Comparison of ENCODE assay signal across 19 cellular contexts in the genomic region with DNA sequence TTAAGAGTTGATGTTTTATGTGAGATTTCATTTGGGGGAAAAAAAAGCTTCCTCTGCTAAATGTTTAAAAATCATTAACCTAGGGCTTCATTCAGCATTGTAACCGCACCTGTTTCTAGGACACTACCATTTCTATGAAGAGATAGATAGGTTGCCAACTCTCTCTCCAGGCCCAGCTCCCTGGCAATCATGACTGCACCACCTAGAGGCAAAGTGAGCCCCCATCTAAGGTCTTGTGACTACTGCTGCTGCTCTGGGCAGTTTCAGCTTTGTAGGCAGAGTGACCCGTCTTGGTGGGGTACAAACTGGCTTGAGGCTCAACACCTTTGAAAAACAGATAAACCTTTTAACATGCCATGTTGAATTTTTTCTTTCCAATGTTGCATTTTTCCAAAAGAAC. TPM values are rescaled to one million over a fixed set of nuclear protein-coding genes. Genes with fewer than 3 reads are reported as not detected.
DNase-seq lines count a peak whose midpoint lies in the region; ATAC-seq and TF ChIP-seq lines count a peak whose summit lies in the region.
"Had no signal": no experiment of that assay in that cellular context is flagged by ENCODE, and none has a peak within 500 bp of the region (broad histone marks: within the 10 kb centered on the region; RNA-seq: fewer than 3 reads in every experiment).

No MANE protein-coding gene starts in this region.

- H3K4me1 ChIP-seq in DOHH2 (ENCODE audit: control insufficient read depth, low read length) (peaks cover 9% of the 10 kb centered on the region), GM23248 (ENCODE audit: insufficient read depth) (peaks cover 33% of the 10 kb centered on the region)

- intact Hi-C loops in left colon (cut with DNase I, micrococcal nuclease), result no loop called here

- DNase-seq in HFF-Myc (ENCODE audit: extremely low read depth, low read depth), result no peak
- peak; percentile 16 for DNase-seq in UCSD-AML1 (lab: John Stamatoyannopoulos, UW; ENCODE audit: unreplicated experiment)
- no peak for DNase-seq in left colon
- DNase-seq in HPDE6-E6E7 (ENCODE audit: extremely low spot score), result no peak
- no peak for DNase-seq in GM23248
- DNase-seq: activated CD4-positive, alpha-beta T cell treated with anti-CD3 and anti-CD28 coated beads, Interleukin-2, amount 10 ng/mL, durations not matched to agents 24 days and 14 days; activated naive CD4-positive, alpha-beta T cell; anterior cingulate cortex; DMS79; NCI-H1417 treated with DMSO at 0.1 percent for 48 hours; right cardiac atrium; SK-N-SH; stomach; upper lobe of left lung had no signal

- H3K27ac ChIP-seq in DOHH2 (ENCODE audit: low read depth, low read length), result no peak overlapping the region
- H3K27ac ChIP-seq in GM23248, result no peak overlapping the region
- H3K27ac ChIP-seq: upper lobe of left lung had no signal

- H3K36me3 ChIP-seq in DOHH2 (ENCODE audit: control insufficient read depth, low read length), result no peaks in the 10 kb centered on the region
- no peaks in the 10 kb centered on the region for H3K36me3 ChIP-seq in GM23248 (ENCODE audit: low read depth)
- H3K36me3 ChIP-seq: stomach, upper lobe of left lung had no signal

- no peaks in the 10 kb centered on the region for H3F3A ChIP-seq in DOHH2 (ENCODE audit: control insufficient read depth, insufficient read depth)
- peaks cover 32% of the 10 kb centered on the region for H3F3A ChIP-seq in GM23248 (ENCODE audit: insufficient read depth)

- H3K9me2 ChIP-seq in DOHH2 (replicated peaks; ENCODE audit: control insufficient read depth, low read length) (no peaks in the 10 kb centered on the region), GM23248 (ENCODE audit: insufficient read depth) (no peaks in the 10 kb centered on the region)
- H3K9me2 ChIP-seq: SK-N-SH had no signal

- H3K4me3 ChIP-seq in DOHH2 (ENCODE audit: low read length) (no peak overlapping the region), HFF-Myc (replicated peaks; ENCODE audit: low read depth, low read length) (no peak overlapping the region), GM23248 (no peak overlapping the region)
- H3K4me3 ChIP-seq: BLaER1 treated with 17β-estradiol and CSF1 and Interleukin-3, amounts not matched to agents 10 nM and 100 nM; stomach; upper lobe of left lung had no signal

- in situ Hi-C loops in GM23248 (cut with MboI), result no loop called here

- no peaks in the 10 kb centered on the region for H3K9me3 ChIP-seq in DOHH2 (ENCODE audit: control insufficient read depth, insufficient read depth, low read length)
- H3K9me3 ChIP-seq in GM23248 (ENCODE audit: low read depth), result no peaks in the 10 kb centered on the region
- H3K9me3 ChIP-seq: SK-N-SH, stomach, upper lobe of left lung had no signal

- H3K9ac ChIP-seq in GM23248, result no peak overlapping the region
- H3K9ac ChIP-seq: BLaER1 treated with 17β-estradiol and CSF1 and Interleukin-3, amounts not matched to agents 10 nM and 100 nM; SK-N-SH had no signal

- H3K27me3 ChIP-seq in DOHH2 (ENCODE audit: control insufficient read depth, low read length) (no peaks in the 10 kb centered on the region), GM23248 (replicated peaks; ENCODE audit: insufficient read depth) (no peaks in the 10 kb centered on the region)
- H3K27me3 ChIP-seq: BLaER1 treated with 17β-estradiol and CSF1 and Interleukin-3, amounts not matched to agents 10 nM and 100 nM; stomach; upper lobe of left lung had no signal

- WGBS in GM23248 (ENCODE audit: low coverage in 1 of 2, low lambda C conversion rate in 2 of 2, missing lambda C conversion rate in 2 of 2), 2 experiments, result 57 to 65% methylated on average over 2 of the region's 2 CpGs

- H4K20me1 ChIP-seq in DOHH2 (ENCODE audit: control insufficient read depth, insufficient read depth, low read depth, low read length) (no peaks in the 10 kb centered on the region), GM23248 (ENCODE audit: insufficient read depth) (no peaks in the 10 kb centered on the region)
- H4K20me1 ChIP-seq: BLaER1 treated with 17β-estradiol and CSF1 and Interleukin-3, amounts not matched to agents 10 nM and 100 nM had no signal

- H2AFZ ChIP-seq in GM23248, result no peak overlapping the region

- TF ChIP-seq CTCF in DOHH2 (IDR thresholded peaks at IDR 0.05; ENCODE audit: low read depth, low read length, poor library complexity, severe bottlenecking) (peak; percentile 30), HFF-Myc (IDR thresholded peaks at IDR 0.05; ENCODE audit: low read depth, low read length, missing control alignments) (peak; percentile 7)

- ATAC-seq in left colon (peak; percentile 65), HG03139 (IDR thresholded peaks at IDR 0.05; ENCODE audit: unreplicated experiment) (no peak), HG03095 (IDR thresholded peaks at IDR 0.05; ENCODE audit: unreplicated experiment) (no peak)

- H3K79me2 ChIP-seq in DOHH2 (ENCODE audit: control insufficient read depth, low read length) (no peaks in the 10 kb centered on the region), GM23248 (ENCODE audit: insufficient read depth) (no peaks in the 10 kb centered on the region)

- no peak overlapping the region for H3K4me2 ChIP-seq in DOHH2 (ENCODE audit: low read length)
- no peak overlapping the region for H3K4me2 ChIP-seq in GM23248 (ENCODE audit: unreplicated experiment)
- H3K4me2 ChIP-seq: SK-N-SH had no signal

RNA-seq across cellular contexts. Expression of a gene that starts 27.3 kb away (rescaled TPM):
- 10 to 100 TPM; 11.0 to 25.2 TPM for total RNA-seq in left colon
- total RNA-seq in GM23248 (2014; rRNA removed; shearing (Covaris generic)), result not detected in 2 replicates
- not detected in 2 replicates for polyA plus RNA-seq in GM23248 (2016; fragmentation: Nextera tagmentation; extraction: Ambion mirVana)
- total RNA-seq: activated CD4-positive, alpha-beta T cell treated with anti-CD3 and anti-CD28 coated beads, Interleukin-2, amount 10 ng/mL, durations not matched to agents 24 days and 14 days; chondrocyte had no signal
- polyA plus RNA-seq: SK-N-SH had no signal

RNA-seq across cellular contexts. Expression of a gene that starts 29.9 kb away (rescaled TPM):
- 10 to 100 TPM; 53.0 to 59.6 TPM for total RNA-seq in left colon
- total RNA-seq in GM23248 (2014; rRNA removed; shearing (Covaris generic)), result 0.11 and 0.13 TPM in 2 replicates
- polyA plus RNA-seq in GM23248 (2016; fragmentation: Nextera tagmentation; extraction: Ambion mirVana), result not detected in 2 replicates

Comparison
In these comparisons a context has a peak if more than half of its experiments do, and no peak if none do; other contexts are left out.
1. RNA of a gene that starts 27.3 kb away (total RNA-seq): 11.0 to 25.2 TPM in left colon; not detected in GM23248; every median in the first group is over 10 times any median in the second.
2. RNA of a gene that starts 29.9 kb away (total RNA-seq): 53.0 to 59.6 TPM in left colon; 0.11 to 0.13 TPM in GM23248; every median in the first group is over 10 times any median in the second.